Comparison of ENCODE assay signal across 1 cellular context in the genomic region with DNA sequence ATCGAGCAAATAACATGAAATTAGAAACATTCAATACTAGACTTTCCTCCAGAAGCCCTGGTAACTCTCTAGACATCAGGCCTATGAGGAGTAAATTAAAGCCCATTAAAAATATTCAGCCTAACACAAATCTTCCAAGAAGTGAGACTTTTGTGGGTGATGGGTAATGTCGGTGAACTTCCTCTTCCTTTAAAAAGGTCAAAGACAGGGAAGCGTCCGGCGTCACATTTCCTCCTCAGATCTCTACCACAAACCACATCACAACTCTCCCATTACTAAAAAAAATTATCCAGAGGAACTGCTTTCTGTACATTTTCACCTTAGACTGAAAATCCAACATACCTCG.
TF ChIP-seq lines count a peak whose summit lies in the region.

No MANE protein-coding gene starts in this region.

TF ChIP-seq in IMR-90, 13 proteins besides CTCF, POLR2A, EP300 and RAD21 (continued from another document):
- TF ChIP-seq CHD1 (IDR thresholded peaks at IDR 0.05; ENCODE audit: low read depth, low read length) = no peak
- TF ChIP-seq SMC3 (IDR thresholded peaks at IDR 0.05; ENCODE audit: low read depth, low read length) = no peak
- TF ChIP-seq CEBPB (IDR thresholded peaks at IDR 0.05; ENCODE audit: low read depth, low read length) = no peak
- TF ChIP-seq MAFK (IDR thresholded peaks at IDR 0.05; ENCODE audit: low read depth, low read length) = no peak
- no peak for TF ChIP-seq MAZ (IDR thresholded peaks at IDR 0.05; ENCODE audit: borderline replicate concordance, low read depth, low read length)
- no peak for TF ChIP-seq FOS (IDR thresholded peaks at IDR 0.05; ENCODE audit: low read depth, low read length)
- no peak for TF ChIP-seq NFE2L2 (IDR thresholded peaks at IDR 0.05; ENCODE audit: low read depth, low read length)
- no peak for TF ChIP-seq BHLHE40 (IDR thresholded peaks at IDR 0.05; ENCODE audit: low read depth, low read length)
- TF ChIP-seq RFX5 (IDR thresholded peaks at IDR 0.05; ENCODE audit: low read depth, low read length) = no peak
